ENCODE assay signal across 9 cellular contexts in genomic region chr10:26067680-26068079, GRCh38.
"Had no signal": no experiment of that assay in that cellular context is flagged by ENCODE, and none has a peak within 500 bp of the region (broad histone marks: within the 10 kb centered on the region; RNA-seq: fewer than 3 reads in every experiment).

No MANE protein-coding gene starts in this region.

- DNase-seq: GM23248, GOT3, H7, HFFc6 had no signal

- H3K27me3 Mint-ChIP-seq: IgD-negative memory B cell had no signal

- H3K36me3 Mint-ChIP-seq: IgD-negative memory B cell had no signal

- H3K27ac ChIP-seq: GM23248, HL-60 had no signal

- H3K4me3 Mint-ChIP-seq: HFFc6, IgD-negative memory B cell had no signal

- H3K4me1 ChIP-seq: HAP-1 had no signal

- ATAC-seq: HCT116, HepG2 had no signal

- H3K9me3 Mint-ChIP-seq: HFFc6 had no signal

- H3K4me3 ChIP-seq: GM23248, HAP-1 had no signal

- H3K36me3 ChIP-seq: HAP-1 had no signal

- H3K4me1 Mint-ChIP-seq: IgD-negative memory B cell had no signal

- H3K9me3 ChIP-seq: HAP-1 had no signal

- H3K27ac Mint-ChIP-seq: HFFc6, IgD-negative memory B cell had no signal
